Comparison of ENCODE assay signal across 1 cellular context in the genomic region with DNA sequence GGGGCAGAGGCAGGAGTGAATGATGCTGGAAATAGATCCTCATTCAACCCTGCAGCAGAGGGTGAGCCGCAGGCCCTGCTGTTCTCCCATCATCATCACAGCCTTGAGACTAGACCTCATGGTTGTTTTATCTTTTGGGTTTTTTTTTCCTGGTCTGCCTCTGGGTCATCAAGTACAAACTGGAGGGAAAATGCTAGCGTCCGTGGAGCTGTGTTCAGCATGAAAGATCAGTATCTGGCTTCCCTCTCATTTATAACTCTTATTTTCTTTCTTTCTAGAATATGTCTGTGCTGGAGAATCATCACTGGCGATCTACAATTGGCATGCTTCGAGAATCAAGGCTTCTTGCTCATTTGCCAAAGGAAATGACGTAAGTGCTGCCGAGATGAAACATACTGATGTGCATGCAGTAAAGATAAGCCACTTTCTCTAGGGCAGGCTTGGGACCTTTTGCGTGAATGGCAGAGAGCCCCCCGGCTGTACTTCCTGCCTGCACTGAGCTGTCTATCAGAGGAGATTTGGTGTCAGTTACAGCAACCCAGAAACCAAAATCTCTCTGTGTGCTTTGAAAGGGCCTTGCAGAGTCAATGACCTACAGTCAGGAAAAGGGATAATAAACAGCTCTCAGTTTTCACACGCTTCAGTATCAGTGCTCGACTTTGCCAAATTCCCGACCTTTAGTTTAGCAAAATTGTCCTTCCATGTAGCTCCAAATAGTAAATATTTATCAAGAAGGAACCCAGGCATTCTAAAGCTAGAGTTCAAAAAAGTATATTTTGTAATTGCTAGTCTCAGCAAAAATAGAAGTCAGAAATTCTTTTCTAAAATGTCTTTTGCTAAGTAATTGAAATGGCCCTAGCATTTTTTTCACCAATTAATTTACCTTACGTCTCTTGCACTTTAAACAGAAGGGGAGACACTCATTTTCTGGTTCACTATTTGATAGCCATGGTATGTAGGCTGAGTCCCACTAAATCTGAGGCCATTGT.
TF ChIP-seq lines count a peak whose summit lies in the region.

No MANE protein-coding gene starts in this region.

TF ChIP-seq in H1, 55 proteins besides CTCF, POLR2A, EP300 and RAD21 (continued from another document):
- TF ChIP-seq, protein P1, sequence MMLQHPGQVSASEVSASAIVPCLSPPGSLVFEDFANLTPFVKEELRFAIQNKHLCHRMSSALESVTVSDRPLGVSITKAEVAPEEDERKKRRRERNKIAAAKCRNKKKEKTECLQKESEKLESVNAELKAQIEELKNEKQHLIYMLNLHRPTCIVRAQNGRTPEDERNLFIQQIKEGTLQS (IDR thresholded peaks at IDR 0.05; ENCODE audit: insufficient read depth, low read depth, low read length) = no peak
- TF ChIP-seq FOSL1 (IDR thresholded peaks at IDR 0.05; ENCODE audit: insufficient read depth, low read depth, low read length) = no peak
- no peak for TF ChIP-seq TBP (IDR thresholded peaks at IDR 0.05; ENCODE audit: low read depth, low read length)
- no peak for TF ChIP-seq MAFK (IDR thresholded peaks at IDR 0.05; ENCODE audit: low read depth, low read length)
- TF ChIP-seq SAP30 (IDR thresholded peaks at IDR 0.05; ENCODE audit: insufficient read depth, insufficient replicate concordance, low read length) = no peak
- TF ChIP-seq TAF7 (optimal IDR thresholded peaks at IDR 0.05; ENCODE audit: borderline replicate concordance, low read depth, low read length) = no peak
- TF ChIP-seq SRF (IDR thresholded peaks at IDR 0.05; ENCODE audit: low read depth, low read length) = no peak
- no peak for TF ChIP-seq MAX (IDR thresholded peaks at IDR 0.05)
- no peak for TF ChIP-seq CEBPB (IDR thresholded peaks at IDR 0.05; ENCODE audit: low read depth, low read length)
- no peak for TF ChIP-seq SP2 (IDR thresholded peaks at IDR 0.05; ENCODE audit: low read length)
- TF ChIP-seq USF2 (IDR thresholded peaks at IDR 0.05; ENCODE audit: low read length) = no peak
- TF ChIP-seq TAF1 (IDR thresholded peaks at IDR 0.05; ENCODE audit: low read depth, low read length) = no peak
- TF ChIP-seq GABPA (IDR thresholded peaks at IDR 0.05; ENCODE audit: borderline replicate concordance, insufficient read depth, low read length) = no peak
- TF ChIP-seq CHD2 (IDR thresholded peaks at IDR 0.05; ENCODE audit: low read length) = no peak
- TF ChIP-seq BRCA1 (IDR thresholded peaks at IDR 0.05; ENCODE audit: low read depth, low read length) = no peak
- TF ChIP-seq BCL11A (IDR thresholded peaks at IDR 0.05; ENCODE audit: low read depth in 2 of 2, low read length in 2 of 2) = no peak
- no peak for TF ChIP-seq RNF2 (IDR thresholded peaks at IDR 0.05; ENCODE audit: borderline replicate concordance, low read depth, low read length, missing control alignments, poor library complexity, severe bottlenecking)
- no peak for TF ChIP-seq JUN (IDR thresholded peaks at IDR 0.05; ENCODE audit: low read depth, low read length)
